1 cellular context compared by ENCODE assay signal in genomic region chr2:239049421-239050251, GRCh38.
A peak's percentile ranks its signal among the peaks of the same experiment; 100 is the strongest.
TF ChIP-seq lines count a peak whose summit lies in the region.

No MANE protein-coding gene starts in this region.

TF ChIP-seq in HepG2, 621 proteins besides CTCF, POLR2A, EP300 and RAD21 (continued from another document):
- TF ChIP-seq ZNF543 (CRISPR knock-in tag; IDR thresholded peaks at IDR 0.05) (0 out of 2 replicates have a peak, but pooled peaks have one; percentile 34), MYPOP (CRISPR knock-in tag; IDR thresholded peaks at IDR 0.05) (no peak), ZNF335 (CRISPR knock-in tag; IDR thresholded peaks at IDR 0.05) (no peak), TBX2 (CRISPR knock-in tag; IDR thresholded peaks at IDR 0.05; ENCODE audit: borderline replicate concordance) (no peak), NFIB (CRISPR knock-in tag; IDR thresholded peaks at IDR 0.05; ENCODE audit: borderline replicate concordance) (no peak), ZNF598 (CRISPR knock-in tag; IDR thresholded peaks at IDR 0.05; ENCODE audit: borderline replicate concordance) (no peak), MED1 (CRISPR knock-in tag; IDR thresholded peaks at IDR 0.05) (0 out of 2 replicates have a peak, but pooled peaks have one; percentile 18), PHF8 (CRISPR knock-in tag; IDR thresholded peaks at IDR 0.05) (no peak), ZBTB34 (CRISPR knock-in tag; IDR thresholded peaks at IDR 0.05) (peak; percentile 74; the same call in 1 of the 2 replicates), ZNF331 (CRISPR knock-in tag; IDR thresholded peaks at IDR 0.05) (peak; percentile 58; the same call in 1 of the 2 replicates), LRRFIP1 (CRISPR knock-in tag; conservative IDR thresholded peaks at IDR 0.05) (no peak), FOXA3 (CRISPR knock-in tag; IDR thresholded peaks at IDR 0.05) (0 out of 2 replicates have a peak, but pooled peaks have one; percentile 44), GATAD1 (CRISPR knock-in tag; IDR thresholded peaks at IDR 0.05) (no peak), ZNF792 (CRISPR knock-in tag; IDR thresholded peaks at IDR 0.05) (no peak), ZNF709 (CRISPR knock-in tag; IDR thresholded peaks at IDR 0.05) (no peak), MNT (IDR thresholded peaks at IDR 0.05) (peak; percentile 94), ZBTB38 (CRISPR knock-in tag; IDR thresholded peaks at IDR 0.05) (peak; percentile 83; the same call in 1 of the 2 replicates), SALL1 (CRISPR knock-in tag; IDR thresholded peaks at IDR 0.05) (peak; percentile 52), KLF16 (CRISPR knock-in tag; IDR thresholded peaks at IDR 0.05) (0 out of 4 replicates have a peak, but pooled peaks of 1 of the 2 experiments have one; percentile 38), ZNF142 (CRISPR knock-in tag; IDR thresholded peaks at IDR 0.05) (no peak), JUNB (CRISPR knock-in tag; IDR thresholded peaks at IDR 0.05; ENCODE audit: borderline replicate concordance) (no peak), HMGA1 (CRISPR knock-in tag; conservative IDR thresholded peaks at IDR 0.05) (no peak), ZBTB8A (CRISPR knock-in tag; IDR thresholded peaks at IDR 0.05; ENCODE audit: borderline replicate concordance, low read depth) (no peak), ZSCAN31 (CRISPR knock-in tag; IDR thresholded peaks at IDR 0.05; ENCODE audit: low read depth) (no peak), HDAC2 (CRISPR knock-in tag; IDR thresholded peaks at IDR 0.05) (peak; percentile 45; the same call in 1 of the 2 replicates), TBL1XR1 (IDR thresholded peaks at IDR 0.05; ENCODE audit: borderline replicate concordance, low read length, partially characterized antibody) (no peak), ARNT (IDR thresholded peaks at IDR 0.05) (no peak), CAMTA2 (CRISPR knock-in tag; IDR thresholded peaks at IDR 0.05; ENCODE audit: borderline replicate concordance) (no peak), GATAD2A (CRISPR knock-in tag; IDR thresholded peaks at IDR 0.05) (peak; percentile 82), MYC (CRISPR knock-in tag; IDR thresholded peaks at IDR 0.05; ENCODE audit: borderline replicate concordance) (peak; percentile 49; the same call in 1 of the 2 replicates), ZNF124 (CRISPR knock-in tag; IDR thresholded peaks at IDR 0.05) (peak; percentile 55; the same call in 1 of the 2 replicates), REPIN1 (CRISPR knock-in tag; IDR thresholded peaks at IDR 0.05; ENCODE audit: borderline replicate concordance, low read depth) (peak; percentile 35; the same call in 1 of the 2 replicates)
- TF ChIP-seq, protein P1, sequence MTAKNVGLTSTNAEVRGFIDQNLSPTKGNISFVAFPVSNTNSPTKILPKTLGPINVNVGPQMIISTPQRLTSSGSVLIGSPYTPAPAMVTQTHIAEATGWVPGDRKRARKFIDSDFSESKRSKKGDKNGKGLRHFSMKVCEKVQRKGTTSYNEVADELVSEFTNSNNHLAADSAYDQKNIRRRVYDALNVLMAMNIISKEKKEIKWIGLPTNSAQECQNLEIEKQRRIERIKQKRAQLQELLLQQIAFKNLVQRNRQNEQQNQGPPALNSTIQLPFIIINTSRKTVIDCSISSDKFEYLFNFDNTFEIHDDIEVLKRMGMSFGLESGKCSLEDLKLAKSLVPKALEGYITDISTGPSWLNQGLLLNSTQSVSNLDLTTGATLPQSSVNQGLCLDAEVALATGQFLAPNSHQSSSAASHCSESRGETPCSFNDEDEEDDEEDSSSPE (CRISPR knock-in tag; IDR thresholded peaks at IDR 0.05): peak; percentile 34; the same call in 1 of the 2 replicates
- TF ChIP-seq, protein P2, sequence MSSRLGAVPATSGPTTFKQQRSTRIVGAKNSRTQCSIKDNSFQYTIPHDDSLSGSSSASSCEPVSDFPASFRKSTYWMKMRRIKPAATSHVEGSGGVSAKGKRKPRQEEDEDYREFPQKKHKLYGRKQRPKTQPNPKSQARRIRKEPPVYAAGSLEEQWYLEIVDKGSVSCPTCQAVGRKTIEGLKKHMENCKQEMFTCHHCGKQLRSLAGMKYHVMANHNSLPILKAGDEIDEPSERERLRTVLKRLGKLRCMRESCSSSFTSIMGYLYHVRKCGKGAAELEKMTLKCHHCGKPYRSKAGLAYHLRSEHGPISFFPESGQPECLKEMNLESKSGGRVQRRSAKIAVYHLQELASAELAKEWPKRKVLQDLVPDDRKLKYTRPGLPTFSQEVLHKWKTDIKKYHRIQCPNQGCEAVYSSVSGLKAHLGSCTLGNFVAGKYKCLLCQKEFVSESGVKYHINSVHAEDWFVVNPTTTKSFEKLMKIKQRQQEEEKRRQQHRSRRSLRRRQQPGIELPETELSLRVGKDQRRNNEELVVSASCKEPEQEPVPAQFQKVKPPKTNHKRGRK (CRISPR knock-in tag; IDR thresholded peaks at IDR 0.05): no peak
- TF ChIP-seq, protein P3, sequence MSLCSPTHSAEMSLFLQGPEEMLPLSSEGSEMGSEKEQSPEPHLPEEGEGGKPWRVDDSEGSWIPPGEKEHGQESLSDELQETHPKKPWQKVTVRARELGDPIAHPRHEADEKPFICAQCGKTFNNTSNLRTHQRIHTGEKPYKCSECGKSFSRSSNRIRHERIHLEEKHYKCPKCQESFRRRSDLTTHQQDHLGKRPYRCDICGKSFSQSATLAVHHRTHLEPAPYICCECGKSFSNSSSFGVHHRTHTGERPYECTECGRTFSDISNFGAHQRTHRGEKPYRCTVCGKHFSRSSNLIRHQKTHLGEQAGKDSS (CRISPR knock-in tag; IDR thresholded peaks at IDR 0.05; ENCODE audit: borderline replicate concordance, low read depth): 0 out of 2 replicates have a peak, but pooled peaks have one; percentile 44
- TF ChIP-seq, protein P4, sequence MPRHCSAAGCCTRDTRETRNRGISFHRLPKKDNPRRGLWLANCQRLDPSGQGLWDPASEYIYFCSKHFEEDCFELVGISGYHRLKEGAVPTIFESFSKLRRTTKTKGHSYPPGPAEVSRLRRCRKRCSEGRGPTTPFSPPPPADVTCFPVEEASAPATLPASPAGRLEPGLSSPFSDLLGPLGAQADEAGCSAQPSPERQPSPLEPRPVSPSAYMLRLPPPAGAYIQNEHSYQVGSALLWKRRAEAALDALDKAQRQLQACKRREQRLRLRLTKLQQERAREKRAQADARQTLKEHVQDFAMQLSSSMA (CRISPR knock-in tag; IDR thresholded peaks at IDR 0.05): no peak
- TF ChIP-seq, protein P5, sequence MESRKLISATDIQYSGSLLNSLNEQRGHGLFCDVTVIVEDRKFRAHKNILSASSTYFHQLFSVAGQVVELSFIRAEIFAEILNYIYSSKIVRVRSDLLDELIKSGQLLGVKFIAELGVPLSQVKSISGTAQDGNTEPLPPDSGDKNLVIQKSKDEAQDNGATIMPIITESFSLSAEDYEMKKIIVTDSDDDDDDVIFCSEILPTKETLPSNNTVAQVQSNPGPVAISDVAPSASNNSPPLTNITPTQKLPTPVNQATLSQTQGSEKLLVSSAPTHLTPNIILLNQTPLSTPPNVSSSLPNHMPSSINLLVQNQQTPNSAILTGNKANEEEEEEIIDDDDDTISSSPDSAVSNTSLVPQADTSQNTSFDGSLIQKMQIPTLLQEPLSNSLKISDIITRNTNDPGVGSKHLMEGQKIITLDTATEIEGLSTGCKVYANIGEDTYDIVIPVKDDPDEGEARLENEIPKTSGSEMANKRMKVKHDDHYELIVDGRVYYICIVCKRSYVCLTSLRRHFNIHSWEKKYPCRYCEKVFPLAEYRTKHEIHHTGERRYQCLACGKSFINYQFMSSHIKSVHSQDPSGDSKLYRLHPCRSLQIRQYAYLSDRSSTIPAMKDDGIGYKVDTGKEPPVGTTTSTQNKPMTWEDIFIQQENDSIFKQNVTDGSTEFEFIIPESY (CRISPR knock-in tag; IDR thresholded peaks at IDR 0.05): peak; percentile 98
